ENCODE assay signal across 21 cellular contexts in genomic region chr9:136578620-136578914, GRCh38. TPM values are rescaled to one million over a fixed set of nuclear protein-coding genes. Genes with fewer than 3 reads are reported as not detected.
A peak's percentile ranks its signal among the peaks of the same experiment; 100 is the strongest.
DNase-seq lines count a peak whose midpoint lies in the region; ATAC-seq and TF ChIP-seq lines count a peak whose summit lies in the region.
"Had no signal": no experiment of that assay in that cellular context is flagged by ENCODE, and none has a peak within 500 bp of the region (broad histone marks: within the 10 kb centered on the region; RNA-seq: fewer than 3 reads in every experiment).

No MANE protein-coding gene starts in this region.

- no peaks in the 10 kb centered on the region for H3K27me3 ChIP-seq in left ventricle myocardium inferior (ENCODE audit: low read depth)
- no peaks in the 10 kb centered on the region for H3K27me3 ChIP-seq in tibial nerve
- H3K27me3 ChIP-seq: breast epithelium, hepatocyte, uterus had no signal

- POLR2A ChIA-PET in RWPE1 (lab: Yijun Ruan, JAX; ENCODE audit: low non-redundant PET), result no interaction called here

- H3K9me3 ChIP-seq in left ventricle myocardium inferior (replicated peaks) (no peaks in the 10 kb centered on the region), tibial nerve (no peaks in the 10 kb centered on the region)
- H3K9me3 ChIP-seq: breast epithelium, esophagus squamous epithelium, psoas muscle, uterus had no signal

- intact Hi-C loops in left ventricle myocardium inferior (cut with micrococcal nuclease), result no loop called here
- intact Hi-C loops in left cardiac atrium (cut with DNase I), result loop anchor here in 1 of 2 donors (10.0 kb wide), 1 partner anchor 46 kb away; no protein-coding TSS in a partner anchor

- H3K36me3 ChIP-seq in left ventricle myocardium inferior (no peaks in the 10 kb centered on the region), tibial nerve (no peaks in the 10 kb centered on the region)
- H3K36me3 ChIP-seq: breast epithelium, esophagus squamous epithelium, uterus had no signal

- ATAC-seq in left cardiac atrium (no peak), GM18907 (IDR thresholded peaks at IDR 0.05; ENCODE audit: unreplicated experiment) (no peak)

- no peak for TF ChIP-seq EP300 in tibial nerve (IDR thresholded peaks at IDR 0.05)

- peaks cover 45% of the 10 kb centered on the region for H3K4me1 ChIP-seq in left ventricle myocardium inferior
- peaks cover 0 to 38% (median 13%) of the 10 kb centered on the region in 4 donors for H3K4me1 ChIP-seq in tibial nerve
- H3K4me1 ChIP-seq: breast epithelium, psoas muscle, uterus had no signal

- H3K9me3 Mint-ChIP-seq in mesothelial cell of epicardium, result no peaks in the 10 kb centered on the region
- H3K9me3 Mint-ChIP-seq: T-cell had no signal

- TF ChIP-seq POLR2A in tibial nerve (IDR thresholded peaks at IDR 0.05), result no peak

- TF ChIP-seq CTCF in left ventricle myocardium inferior (IDR thresholded peaks at IDR 0.05; ENCODE audit: borderline replicate concordance) (no peak), RWPE1 (conservative IDR thresholded peaks at IDR 0.05; ENCODE audit: low read depth) (no peak), mesothelial cell of epicardium (IDR thresholded peaks at IDR 0.05; ENCODE audit: unreplicated experiment) (no peak), tibial nerve (IDR thresholded peaks at IDR 0.05) (no peak)

- peak overlapping the region; percentile 1 for H3K27ac ChIP-seq in left ventricle myocardium inferior (replicated peaks)
- H3K27ac ChIP-seq in RWPE1, result peak overlapping the region; percentile 82
- H3K27ac ChIP-seq in tibial nerve, result peak overlapping the region in 3 of 4 donors; percentile 7 to 69 (median 48)
- H3K27ac ChIP-seq: breast epithelium, coronary artery, esophagus squamous epithelium, hepatocyte, KMS-11, psoas muscle, uterus had no signal

- H3K36me3 Mint-ChIP-seq in mesothelial cell of epicardium, result no peaks in the 10 kb centered on the region
- H3K36me3 Mint-ChIP-seq: T-cell had no signal

- no peak overlapping the region for H3K4me3 ChIP-seq in left ventricle myocardium inferior
- no peak overlapping the region for H3K4me3 ChIP-seq in tibial nerve
- H3K4me3 ChIP-seq: breast epithelium, coronary artery, esophagus squamous epithelium, hepatocyte, psoas muscle, skin epidermis, uterus had no signal

- DNase-seq in left ventricle myocardium inferior (no peak), left cardiac atrium (no peak), RWPE1 (ENCODE audit: low spot score) (no peak), mesothelial cell of epicardium (ENCODE audit: low spot score in 2 of 2, unreplicated experiment in 2 of 2) (no peak), tibial nerve (ENCODE audit: low spot score in 2 of 2) (no peak), activated T-cell treated with anti-CD3 and anti-CD28 coated beads for 4 hours (no peak)
- no peak for DNase-seq in stimulated activated CD4-positive, alpha-beta T cell treated with anti-CD3 and anti-CD28 coated beads, Interleukin-4, amount 100 ng/mL, for 4 hours
- DNase-seq: activated CD8-positive, alpha-beta memory T cell treated with anti-CD3 and anti-CD28 coated beads for 24 hours; activated naive CD4-positive, alpha-beta T cell; esophagus squamous epithelium; NCI-H510A treated with DMSO at 0.1 percent for 48 hours; SIG-M5; T-cell; uterus had no signal

- H3K4me3 Mint-ChIP-seq in mesothelial cell of epicardium, result no peak overlapping the region
- H3K4me3 Mint-ChIP-seq: T-cell had no signal

- H3K4me1 Mint-ChIP-seq in mesothelial cell of epicardium, result peaks cover 27% of the 10 kb centered on the region

- peak overlapping the region; percentile 12 for H3K27ac Mint-ChIP-seq in mesothelial cell of epicardium
- H3K27ac Mint-ChIP-seq: T-cell had no signal

- WGBS in tibial nerve, 2 donors, result 42 to 46% methylated on average over 4 to 5 of the region's 7 CpGs

- H3K27me3 Mint-ChIP-seq in mesothelial cell of epicardium (ENCODE audit: low read depth), result no peaks in the 10 kb centered on the region
- H3K27me3 Mint-ChIP-seq: T-cell had no signal

- CTCF ChIA-PET in RWPE1 (lab: Yijun Ruan, JAX), result interaction anchor here (0.5 to 1.1 kb wide), 2 partner anchors 64 to 205 kb away, joined by 3 to 6 read pairs; no protein-coding TSS in a partner anchor

RNA-seq across cellular contexts. Expression of gene NOTCH1, which starts 32.7 kb away (rescaled TPM):
- 17.6 TPM for total RNA-seq in left ventricle myocardium inferior
- total RNA-seq in left cardiac atrium, result 10 to 100 TPM; 22.7 to 36.0 TPM
- total RNA-seq in mesothelial cell of epicardium, result 104 to 107 TPM (median 104 TPM) in 3 replicates
- 10 to 100 TPM; 29.3 to 65.4 (median 41.5) TPM for total RNA-seq in tibial nerve

Comparison
In these comparisons a context has a peak if more than half of its experiments do, and no peak if none do; other contexts are left out.
1. H3K27ac ChIP-seq: peak in every context shown above with its lines; median percentile 82 in RWPE1; 48 in tibial nerve; 1 in left ventricle myocardium inferior.